In genomic region chr10:32377458-32378370, GRCh38 we compare ENCODE assay signal across 8 cellular contexts. TPM values are rescaled to one million over a fixed set of nuclear protein-coding genes. Genes with fewer than 3 reads are reported as not detected.
DNase-seq lines count a peak whose midpoint lies in the region; ATAC-seq, FAIRE-seq and TF ChIP-seq lines count a peak whose summit lies in the region.

No MANE protein-coding gene starts in this region.

- FAIRE-seq in kidney (lab: Jason Lieb, UNC) = no peak

- H3K9ac ChIP-seq in OCI-LY1 (ENCODE audit: low read length) = peak overlapping the region; percentile 96
- H3K9ac ChIP-seq in kidney (ENCODE audit: low read length in 2 of 2) = peak overlapping the region; percentile 80 to 86

- H2AFZ ChIP-seq in OCI-LY1 (ENCODE audit: low read length) = no peak overlapping the region; the same call in 1 of the 2 replicates

- H3K9me2 ChIP-seq in OCI-LY1 (ENCODE audit: low read depth, low read length) = no peaks in the 10 kb centered on the region

- H3K4me3 ChIP-seq in OCI-LY1 (ENCODE audit: low read depth, low read length, poor library complexity, severe bottlenecking) (peak overlapping the region; percentile 88), kidney (ENCODE audit: low read length in 2 of 2) (peak overlapping the region; percentile 96)

- DNase-seq in ACHN = peak; percentile 49
- DNase-seq in GM03348 (ENCODE audit: low spot score) = peak; percentile 38
- DNase-seq in central memory CD4-positive, alpha-beta T cell = peak; percentile 73
- no peak for DNase-seq in kidney
- DNase-seq in stimulated activated naive CD4-positive, alpha-beta T cell treated with Interleukin-2 at 50 U/mL for 16 hours (lab: John Stamatoyannopoulos, UW) = peak; percentile 15
- no peak for DNase-seq in HPDE6-E6E7 (ENCODE audit: extremely low spot score)

- intact Hi-C loops in kidney (cut with DNase I) = no loop called here

- H3K9me3 ChIP-seq in OCI-LY1 (ENCODE audit: low read length) (0 out of 2 replicates have a peak, but pooled peaks cover 5% of the 10 kb centered on the region), kidney (ENCODE audit: control insufficient read depth in 1 of 2, low read length in 2 of 2) (no peaks in the 10 kb centered on the region)

- H4K20me1 ChIP-seq in OCI-LY1 (ENCODE audit: insufficient read depth, low read length) = no peaks in the 10 kb centered on the region

- H3K27ac ChIP-seq in OCI-LY1 (ENCODE audit: low read depth, low read length, poor library complexity, severe bottlenecking) (peak overlapping the region; percentile 89), kidney (ENCODE audit: low read depth in 2 of 2, low read length in 2 of 2) (peak overlapping the region; percentile 38 to 41)

- H3F3A ChIP-seq in OCI-LY1 (ENCODE audit: insufficient read depth, low read length) = no peaks in the 10 kb centered on the region

- in situ Hi-C loops in ACHN (cut with HindIII; ENCODE audit: low pct_ligation_motif_present, low pct_unique_long_range_greater_than_20kb, low sequenced_read_pairs) = no loop called here

- H3K27me3 ChIP-seq in OCI-LY1 (ENCODE audit: insufficient read depth, low read length) = no peaks in the 10 kb centered on the region

- H3K4me2 ChIP-seq in OCI-LY1 (ENCODE audit: low read length) = peak overlapping the region; percentile 94

- H3K36me3 ChIP-seq in OCI-LY1 (ENCODE audit: insufficient read depth, low read length) = peaks cover 13% of the 10 kb centered on the region
- no peaks in the 10 kb centered on the region for H3K36me3 ChIP-seq in kidney (ENCODE audit: control insufficient read depth in 1 of 2, insufficient read depth in 2 of 2, low read length in 2 of 2)

- peak; percentile 40 for ATAC-seq in HG03064 (IDR thresholded peaks at IDR 0.05; ENCODE audit: low read depth, unreplicated experiment)

- TF ChIP-seq CTCF in OCI-LY1 (IDR thresholded peaks at IDR 0.05; ENCODE audit: low read length) (peak; percentile 75), kidney (IDR thresholded peaks at IDR 0.05; ENCODE audit: borderline replicate concordance, extremely low read depth, insufficient read depth) (peak; percentile 6)

- peaks cover 57% of the 10 kb centered on the region for H3K79me2 ChIP-seq in OCI-LY1 (ENCODE audit: insufficient read depth, low read length)

- H3K4me1 ChIP-seq in OCI-LY1 (ENCODE audit: insufficient read depth, low read length, severe bottlenecking) (peaks cover 21% of the 10 kb centered on the region), kidney (ENCODE audit: control insufficient read depth in 1 of 2, insufficient read depth in 1 of 2, low read depth in 1 of 2, low read length in 2 of 2) (no peaks in the 10 kb centered on the region)

RNA-seq across cellular contexts. Expression of gene EPC1, which starts 30.8 kb away (rescaled TPM):
- total RNA-seq in kidney = 42.6 TPM
- 12.3 TPM for polyA plus RNA-seq in kidney (ENCODE audit: insufficient read depth, low read depth, low replicate concordance)

Comparison
In these comparisons a context has a peak if more than half of its experiments do, and no peak if none do; other contexts are left out.
1. DNase-seq: peak in ACHN (single experiment), GM03348 (single experiment), central memory CD4-positive, alpha-beta T cell (single experiment) and stimulated activated naive CD4-positive, alpha-beta T cell treated with Interleukin-2 at 50 U/mL for 16 hours (single experiment); none in kidney (single experiment) and HPDE6-E6E7 (single experiment).